Comparison of ENCODE assay signal across 21 cellular contexts in the genomic region with DNA sequence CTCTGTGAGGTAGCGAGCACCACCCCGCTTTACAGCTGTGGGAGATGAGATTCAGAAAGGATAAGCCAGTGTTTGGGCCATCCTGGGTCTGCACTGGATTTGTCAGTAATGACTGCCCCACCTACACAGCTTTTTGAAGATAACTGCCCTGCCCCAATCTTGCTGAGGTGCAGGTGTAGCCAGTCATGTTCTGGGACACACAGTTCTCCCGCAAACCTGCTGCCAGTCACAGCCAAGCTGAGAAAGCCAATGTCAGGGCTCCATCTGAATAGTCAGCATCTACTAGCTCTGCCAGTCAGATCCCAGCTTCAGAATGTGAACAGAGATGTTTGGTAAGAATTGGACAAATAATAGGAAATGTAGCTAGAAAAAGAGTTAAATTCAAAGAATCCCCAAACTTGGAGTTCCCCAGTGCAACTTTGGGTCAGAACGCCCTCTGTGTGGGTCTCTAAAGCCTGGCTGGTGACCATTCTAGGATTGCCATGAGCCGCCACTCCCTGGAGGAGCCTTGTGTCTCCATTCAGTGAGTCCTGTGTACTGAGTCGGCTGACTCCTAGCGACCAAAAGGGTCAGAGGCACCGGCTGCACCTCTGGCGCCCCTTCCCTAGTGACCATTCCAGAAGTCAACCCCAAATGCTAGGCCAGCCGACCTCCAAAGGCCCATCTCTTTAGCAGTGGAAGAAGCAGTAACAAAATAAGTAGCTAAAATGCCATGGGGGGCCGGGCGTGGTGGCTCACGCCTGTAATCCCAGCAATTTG. TPM values are rescaled to one million over a fixed set of nuclear protein-coding genes. Genes with fewer than 3 reads are reported as not detected.
A peak's percentile ranks its signal among the peaks of the same experiment; 100 is the strongest.
DNase-seq lines count a peak whose midpoint lies in the region; ATAC-seq and TF ChIP-seq lines count a peak whose summit lies in the region.
"Had no signal": no experiment of that assay in that cellular context is flagged by ENCODE, and none has a peak within 500 bp of the region (broad histone marks: within the 10 kb centered on the region; RNA-seq: fewer than 3 reads in every experiment).

No MANE protein-coding gene starts in this region.

- H3K4me3 Mint-ChIP-seq in H9 (no peak overlapping the region), chondrocyte (ENCODE audit: unreplicated experiment) (no peak overlapping the region)
- H3K4me3 Mint-ChIP-seq: CD8-positive, alpha-beta T cell had no signal

- TF ChIP-seq CTCF in C4-2B (conservative IDR thresholded peaks at IDR 0.05) (no peak), H9 (conservative IDR thresholded peaks at IDR 0.05) (peak; percentile 29; the same call in 2 of the 3 replicates), esophagus muscularis mucosa (IDR thresholded peaks at IDR 0.05) (no peak), sigmoid colon (IDR thresholded peaks at IDR 0.05) (no peak), chondrocyte (IDR thresholded peaks at IDR 0.05) (no peak), body of pancreas (IDR thresholded peaks at IDR 0.05) (no peak)

- H3K18ac ChIP-seq in H9 (ENCODE audit: insufficient read length, low read depth, low read length): no peak overlapping the region

- no peaks in the 10 kb centered on the region for H3K79me1 ChIP-seq in H9 (ENCODE audit: insufficient read depth, low read depth, low read length, poor library complexity, severe bottlenecking)

- no peak overlapping the region for H2BK15ac ChIP-seq in H9 (ENCODE audit: low read depth, low read length)

- no peak overlapping the region for H2BK5ac ChIP-seq in H9 (ENCODE audit: insufficient read length, low read length)

- H3K23me2 ChIP-seq in H9 (ENCODE audit: insufficient read length, low read depth, low read length, poor library complexity, severe bottlenecking): no peaks in the 10 kb centered on the region

- H4K8ac ChIP-seq in H9 (replicated peaks; ENCODE audit: insufficient read length, low read depth, low read length): no peak overlapping the region

- H2BK12ac ChIP-seq in H9 (ENCODE audit: insufficient read length, low read depth, low read length): no peak overlapping the region

- H3K23ac ChIP-seq in H9 (ENCODE audit: insufficient read length, low read depth, low read length): no peak overlapping the region

- H3K79me2 ChIP-seq in H9 (ENCODE audit: insufficient read depth, low read length): no peaks in the 10 kb centered on the region

- TF ChIP-seq POLR2A in esophagus muscularis mucosa (IDR thresholded peaks at IDR 0.05; ENCODE audit: low read depth) (no peak), sigmoid colon (IDR thresholded peaks at IDR 0.05) (no peak), body of pancreas (IDR thresholded peaks at IDR 0.05) (no peak)

- H4K20me1 ChIP-seq in H9 (ENCODE audit: control insufficient read depth, insufficient read depth, insufficient read length): no peaks in the 10 kb centered on the region
- H4K20me1 ChIP-seq: BLaER1 treated with 17β-estradiol and CSF1 and Interleukin-3, amounts not matched to agents 10 nM and 100 nM had no signal

- H3K4me1 Mint-ChIP-seq in H9 (peaks cover 9 to 21% of the 10 kb centered on the region in 2 experiments), chondrocyte (ENCODE audit: low read depth) (peaks cover 12% of the 10 kb centered on the region)

- no peak overlapping the region for H3K4me2 ChIP-seq in H9 (ENCODE audit: insufficient read depth, insufficient read length, low read length)
- H3K4me2 ChIP-seq: BLaER1 treated with 17β-estradiol and CSF1 and Interleukin-3, amounts not matched to agents 10 nM and 100 nM had no signal

- H3K27me3 Mint-ChIP-seq in H9 (ENCODE audit: low read depth) (peaks cover 7% of the 10 kb centered on the region; the same call in 1 of the 2 replicates), chondrocyte (ENCODE audit: low read depth) (no peaks in the 10 kb centered on the region)

- H3K4me1 ChIP-seq in H9 (ENCODE audit: insufficient read depth, low read length) (no peaks in the 10 kb centered on the region), esophagus muscularis mucosa (peaks cover 34 to 52% (median 41%) of the 10 kb centered on the region in 4 donors), sigmoid colon (peaks cover 0 to 35% (median 32%) of the 10 kb centered on the region in 4 donors), body of pancreas (peaks cover 13% of the 10 kb centered on the region)
- H3K4me1 ChIP-seq: SJSA1 had no signal

- ATAC-seq in body of pancreas: no peak
- ATAC-seq: CD8-positive, alpha-beta T cell had no signal

- no peak overlapping the region for H3T11ph ChIP-seq in H9 (ENCODE audit: low read length)

- H2BK120ac ChIP-seq in H9 (ENCODE audit: low read depth, low read length, poor library complexity, severe bottlenecking): no peak overlapping the region

- H3K9me3 Mint-ChIP-seq in H9: no peaks in the 10 kb centered on the region
- H3K9me3 Mint-ChIP-seq in chondrocyte (ENCODE audit: low read depth): no peaks in the 10 kb centered on the region
- H3K9me3 Mint-ChIP-seq: CD8-positive, alpha-beta T cell had no signal

- TF ChIP-seq EP300 in esophagus muscularis mucosa (IDR thresholded peaks at IDR 0.05): no peak
- no peak for TF ChIP-seq EP300 in sigmoid colon (IDR thresholded peaks at IDR 0.05)

- peak; percentile 50 for DNase-seq in H9
- DNase-seq in esophagus muscularis mucosa (ENCODE audit: extremely low spot score): no peak
- no peak for DNase-seq in sigmoid colon
- DNase-seq in chondrocyte (ENCODE audit: low spot score): no peak
- DNase-seq in NCI-H187 (lab: John Stamatoyannopoulos, UW): no peak
- DNase-seq in body of pancreas: no peak
- DNase-seq: ACHN; CD8-positive, alpha-beta T cell; DND-41; GOT3; NCI-H1105; NCI-H2081; NCI-H2171; NCI-H345; NCI-H524 treated with DMSO at 0.1 percent for 48 hours; NCI-H82; Peyer's patch had no signal

- no peaks in the 10 kb centered on the region for H3K9me3 ChIP-seq in H9 (ENCODE audit: control insufficient read depth, low read depth, low read length)
- no peaks in the 10 kb centered on the region for H3K9me3 ChIP-seq in esophagus muscularis mucosa
- H3K9me3 ChIP-seq in sigmoid colon: no peaks in the 10 kb centered on the region
- H3K9me3 ChIP-seq in body of pancreas: no peaks in the 10 kb centered on the region
- H3K9me3 ChIP-seq: BLaER1 treated with 17β-estradiol and CSF1 and Interleukin-3, amounts not matched to agents 10 nM and 100 nM; Peyer's patch; SJSA1 had no signal

- no peak overlapping the region for H4K91ac ChIP-seq in H9 (ENCODE audit: insufficient read length, low read depth, low read length)

- no peak overlapping the region for H2BK20ac ChIP-seq in H9 (ENCODE audit: low read depth, low read length, poor library complexity, severe bottlenecking)

- no peaks in the 10 kb centered on the region for H3K27me3 ChIP-seq in H9 (ENCODE audit: insufficient read depth, low read length)
- no peaks in the 10 kb centered on the region for H3K27me3 ChIP-seq in esophagus muscularis mucosa
- H3K27me3 ChIP-seq in sigmoid colon: no peaks in the 10 kb centered on the region
- no peaks in the 10 kb centered on the region for H3K27me3 ChIP-seq in body of pancreas
- H3K27me3 ChIP-seq: BLaER1 treated with 17β-estradiol and CSF1 and Interleukin-3, amounts not matched to agents 10 nM and 100 nM; Peyer's patch had no signal

- no peak overlapping the region for H3K56ac ChIP-seq in H9 (ENCODE audit: insufficient read length, low read depth, low read length)

- no peak overlapping the region for H3K9ac ChIP-seq in H9 (ENCODE audit: extremely low read depth, insufficient read length, low read length)
- H3K9ac ChIP-seq: BLaER1 treated with 17β-estradiol and CSF1 and Interleukin-3, amounts not matched to agents 10 nM and 100 nM had no signal

- H2AFZ ChIP-seq in H9 (ENCODE audit: low read length): no peak overlapping the region

- WGBS in H9 (ENCODE audit: extremely low coverage, insufficient read length, low lambda C conversion rate): no CpG with 5 or more reads among the region's 13 CpGs
- 90% methylated on average over 13 of the region's 13 CpGs for WGBS in esophagus muscularis mucosa
- WGBS in sigmoid colon, 2 donors: 78 to 81% methylated on average over 13 of the region's 13 CpGs
- 84 to 87% methylated on average over 13 of the region's 13 CpGs for whole genome bisulfite sequencing in body of pancreas, 2 donors

- no peak overlapping the region for H4K5ac ChIP-seq in H9 (ENCODE audit: insufficient read length, low read depth, low read length)

- H3K36me3 ChIP-seq in esophagus muscularis mucosa (peaks cover 0 to 6% (median 0%) of the 10 kb centered on the region in 4 donors), sigmoid colon (no peaks in the 10 kb centered on the region), body of pancreas (replicated peaks in 1 of 2; ENCODE audit: insufficient read depth in 1 of 2, low read depth in 2 of 2) (no peaks in the 10 kb centered on the region)
- H3K36me3 ChIP-seq: BLaER1 treated with 17β-estradiol and CSF1 and Interleukin-3, amounts not matched to agents 10 nM and 100 nM; Peyer's patch; SJSA1 had no signal

- no peak overlapping the region for H3K14ac ChIP-seq in H9 (ENCODE audit: insufficient read depth, low read length)

- intact Hi-C loops in esophagus muscularis mucosa (cut with DNase I) (loop anchor here (5.0 to 10.0 kb wide), 3 partner anchors 32 to 445 kb away; no protein-coding TSS in a partner anchor), sigmoid colon (cut with DNase I) (loop anchor here (5.0 kb wide), 3 partner anchors 77 to 172 kb away; a partner anchor contains a TSS), body of pancreas (cut with DNase I) (loop anchor here (10.0 kb wide), 1 partner anchor 505 kb away; no protein-coding TSS in a partner anchor)

- H3K4me3 ChIP-seq in esophagus muscularis mucosa (no peak overlapping the region), sigmoid colon (no peak overlapping the region), body of pancreas (no peak overlapping the region)
- H3K4me3 ChIP-seq: BLaER1 treated with 17β-estradiol and CSF1 and Interleukin-3, amounts not matched to agents 10 nM and 100 nM; Peyer's patch; SJSA1 had no signal

- H3K27ac ChIP-seq in C4-2B: peak overlapping the region; percentile 97; the same call in 1 of the 2 replicates
- H3K27ac ChIP-seq in H9 (ENCODE audit: insufficient read length, low read depth, low read length): no peak overlapping the region
- peak overlapping the region in 3 of 4 donors; percentile 76 to 87 (median 78) for H3K27ac ChIP-seq in esophagus muscularis mucosa (replicated peaks in 1 of 4)
- H3K27ac ChIP-seq in sigmoid colon: peak overlapping the region; percentile 27 to 85 (median 82)
- no peak overlapping the region for H3K27ac ChIP-seq in body of pancreas
- H3K27ac ChIP-seq: BLaER1 treated with 17β-estradiol and CSF1 and Interleukin-3, amounts not matched to agents 10 nM and 100 nM; SJSA1 had no signal

- H3K36me3 Mint-ChIP-seq in H9 (ENCODE audit: insufficient read depth in 1 of 3, low read depth in 3 of 3) (no peaks in the 10 kb centered on the region), chondrocyte (ENCODE audit: low read depth) (no peaks in the 10 kb centered on the region)
- H3K36me3 Mint-ChIP-seq: CD8-positive, alpha-beta T cell had no signal

- H3K27ac Mint-ChIP-seq in H9 (no peak overlapping the region), chondrocyte (ENCODE audit: unreplicated experiment) (no peak overlapping the region)
- H3K27ac Mint-ChIP-seq: CD8-positive, alpha-beta T cell had no signal

- H3K4ac ChIP-seq in H9 (ENCODE audit: low read depth, low read length): no peak overlapping the region

- no peak overlapping the region for H2AK5ac ChIP-seq in H9 (ENCODE audit: insufficient read length, low read length)

RNA-seq across cellular contexts. Expression of a gene that starts 2.4 kb away (rescaled TPM):
- total RNA-seq in H9 (2021): 0.29 and 0.55 TPM in 2 replicates
- 1 to 10 TPM in 1 of 4 donors, under 1 TPM in 1, not detected in 2; 0.63 to 3.0 TPM for total RNA-seq in esophagus muscularis mucosa
- 10 to 100 TPM in 1 of 4 donors, 1 to 10 TPM in 1, under 1 TPM in 1, not detected in 1; 0.68 to 12.8 (median 1.9) TPM for total RNA-seq in sigmoid colon
- 10 to 100 TPM in 2 of 3 donors, 1 to 10 TPM in 1; 7.9 to 84.7 (median 59.4) TPM for polyA plus RNA-seq in sigmoid colon
- total RNA-seq in chondrocyte: not detected in 3 replicates
- total RNA-seq in body of pancreas: 1 to 10 TPM in 1 of 2 donors, not detected in 1; 1.3 TPM
- total RNA-seq: CD8-positive, alpha-beta T cell; G401; SJSA1 had no signal

RNA-seq across cellular contexts. Expression of a gene that starts 28.7 kb away (rescaled TPM):
- 0.04 and 0.07 TPM in 2 replicates for total RNA-seq in H9 (2021)
- 10 to 100 TPM; 10.1 to 21.0 (median 12.1) TPM for total RNA-seq in esophagus muscularis mucosa
- total RNA-seq in sigmoid colon: 10 to 100 TPM; 15.8 to 28.2 (median 17.0) TPM
- polyA plus RNA-seq in sigmoid colon: 10 to 100 TPM in 1 of 3 donors, 1 to 10 TPM in 2; 4.2 to 24.3 (median 7.9) TPM
- 2.1 to 4.6 TPM (median 4.6 TPM) in 3 replicates for total RNA-seq in chondrocyte
- total RNA-seq in body of pancreas: 1 to 10 TPM; 6.0 to 7.9 TPM

Comparison
In these comparisons a context has a peak if more than half of its experiments do, and no peak if none do; other contexts are left out.
1. H3K27ac ChIP-seq: peak in C4-2B (single experiment), esophagus muscularis mucosa (3 of 4) and sigmoid colon (4 of 4); none in H9 (single experiment) and body of pancreas (0 of 4).